8 cellular contexts compared by ENCODE assay signal in genomic region chr19:40445945-40446784, GRCh38. TPM values are rescaled to one million over a fixed set of nuclear protein-coding genes. Genes with fewer than 3 reads are reported as not detected.
DNase-seq lines count a peak whose midpoint lies in the region; ATAC-seq, FAIRE-seq and TF ChIP-seq lines count a peak whose summit lies in the region.

No MANE protein-coding gene starts in this region.

- H4K20me1 ChIP-seq in DND-41 (ENCODE audit: insufficient read depth, low read length) (no peaks in the 10 kb centered on the region), osteoblast (ENCODE audit: insufficient read depth, low read length) (peaks cover 15% of the 10 kb centered on the region)

- TF ChIP-seq CTCF in DND-41 (IDR thresholded peaks at IDR 0.05; ENCODE audit: borderline replicate concordance, extremely low read depth, low read length, poor library complexity, severe bottlenecking) (no peak), epithelial cell of esophagus (IDR thresholded peaks at IDR 0.05; ENCODE audit: insufficient read depth, low read depth, low read length, missing control alignments) (no peak), osteoblast (IDR thresholded peaks at IDR 0.05; ENCODE audit: extremely low read depth, low read depth, low read length) (no peak)

- H3K4me1 ChIP-seq in DND-41 (ENCODE audit: insufficient read depth, low read length) (peaks cover 18% of the 10 kb centered on the region), osteoblast (ENCODE audit: insufficient read depth, low read length) (peaks cover 15% of the 10 kb centered on the region)

- H3K27ac ChIP-seq in DND-41 (ENCODE audit: low read length) (no peak overlapping the region), osteoblast (ENCODE audit: low read depth, low read length) (no peak overlapping the region)

- no peak overlapping the region for H3K4me3 ChIP-seq in DND-41 (ENCODE audit: low read depth in 1 of 2, low read length in 2 of 2)
- H3K4me3 ChIP-seq in epithelial cell of esophagus (ENCODE audit: low read length) = no peak overlapping the region
- H3K4me3 ChIP-seq in osteoblast (ENCODE audit: insufficient read depth, low read length) = no peak overlapping the region

- DNase-seq in DND-41 = no peak
- DNase-seq in NCI-H2227 treated with DMSO at 0.1 percent for 48 hours (lab: John Stamatoyannopoulos, UW) = peak; percentile 33
- DNase-seq in epithelial cell of esophagus (ENCODE audit: low read depth) = peak; percentile 70
- no peak for DNase-seq in osteoblast (ENCODE audit: insufficient read length, low spot score, missing footprints)
- no peak for DNase-seq in stimulated activated CD4-positive, alpha-beta T cell treated with anti-CD3 and anti-CD28 coated beads, Interleukin-2, amount 100 ng/mL, for 24 hours
- DNase-seq in HTR-8/SVneo (ENCODE audit: insufficient read length, low spot score) = no peak

- peak overlapping the region; percentile 12 for H2AFZ ChIP-seq in DND-41 (ENCODE audit: low read depth, low read length)
- H2AFZ ChIP-seq in osteoblast (ENCODE audit: low read length) = peak overlapping the region; percentile 37

- peaks cover 20% of the 10 kb centered on the region for H3K79me2 ChIP-seq in DND-41 (ENCODE audit: insufficient read depth, low read length)
- H3K79me2 ChIP-seq in osteoblast (ENCODE audit: insufficient read depth, low read length) = peaks cover 27% of the 10 kb centered on the region

- no peak overlapping the region for H3K9ac ChIP-seq in DND-41 (ENCODE audit: low read depth, low read length)

- H3K9me3 ChIP-seq in DND-41 (ENCODE audit: insufficient read depth, low read length, severe bottlenecking) (no peaks in the 10 kb centered on the region), osteoblast (ENCODE audit: low read depth, low read length) (no peaks in the 10 kb centered on the region)

- FAIRE-seq in HTR-8/SVneo (lab: Jason Lieb, UNC) = no peak

- H3K36me3 ChIP-seq in DND-41 (ENCODE audit: insufficient read depth, low read length) (peaks cover 9% of the 10 kb centered on the region), osteoblast (ENCODE audit: insufficient read depth, low read length) (peaks cover 12% of the 10 kb centered on the region)

- H3K4me2 ChIP-seq in DND-41 (ENCODE audit: insufficient read depth, low read length) = no peak overlapping the region
- no peak overlapping the region for H3K4me2 ChIP-seq in osteoblast (ENCODE audit: insufficient read depth, low read length)

- H3K27me3 ChIP-seq in DND-41 (ENCODE audit: insufficient read depth, low read length, poor library complexity) (no peaks in the 10 kb centered on the region), osteoblast (ENCODE audit: insufficient read depth, low read length) (no peaks in the 10 kb centered on the region)

- no peak for ATAC-seq in DND-41 (ENCODE audit: insufficient read depth, low read depth)
- no peak for ATAC-seq in GM21619 (IDR thresholded peaks at IDR 0.05; ENCODE audit: unreplicated experiment)
- ATAC-seq in GM19328 (IDR thresholded peaks at IDR 0.05; ENCODE audit: unreplicated experiment) = no peak

RNA-seq across cellular contexts. Expression of gene SERTAD3, which starts 2.0 kb away (rescaled TPM):
- 21.2 and 23.5 TPM in 2 replicates for total RNA-seq in osteoblast

RNA-seq across cellular contexts. Expression of gene BLVRB, which starts 19.4 kb away (rescaled TPM):
- total RNA-seq in osteoblast = 75.7 and 82.2 TPM in 2 replicates

RNA-seq across cellular contexts. Expression of gene SERTAD1, which starts 20.4 kb away (rescaled TPM):
- 15.2 and 15.3 TPM in 2 replicates for total RNA-seq in osteoblast

RNA-seq across cellular contexts. Expression of gene SPTBN4, which starts 20.6 kb away (rescaled TPM):
- total RNA-seq in osteoblast = 0.72 and 1.2 TPM in 2 replicates

RNA-seq across cellular contexts. Expression of gene PRX, which starts 33.0 kb away (rescaled TPM):
- total RNA-seq in osteoblast = 2.7 and 3.3 TPM in 2 replicates

Comparison
In these comparisons a context has a peak if more than half of its experiments do, and no peak if none do; other contexts are left out.
1. DNase-seq: peak in NCI-H2227 treated with DMSO at 0.1 percent for 48 hours (single experiment) and epithelial cell of esophagus (single experiment); none in DND-41 (single experiment), osteoblast (single experiment), stimulated activated CD4-positive, alpha-beta T cell treated with anti-CD3 and anti-CD28 coated beads, Interleukin-2, amount 100 ng/mL, for 24 hours (0 of 2) and HTR-8/SVneo (single experiment).